8 cellular contexts compared by ENCODE assay signal in the genomic region with DNA sequence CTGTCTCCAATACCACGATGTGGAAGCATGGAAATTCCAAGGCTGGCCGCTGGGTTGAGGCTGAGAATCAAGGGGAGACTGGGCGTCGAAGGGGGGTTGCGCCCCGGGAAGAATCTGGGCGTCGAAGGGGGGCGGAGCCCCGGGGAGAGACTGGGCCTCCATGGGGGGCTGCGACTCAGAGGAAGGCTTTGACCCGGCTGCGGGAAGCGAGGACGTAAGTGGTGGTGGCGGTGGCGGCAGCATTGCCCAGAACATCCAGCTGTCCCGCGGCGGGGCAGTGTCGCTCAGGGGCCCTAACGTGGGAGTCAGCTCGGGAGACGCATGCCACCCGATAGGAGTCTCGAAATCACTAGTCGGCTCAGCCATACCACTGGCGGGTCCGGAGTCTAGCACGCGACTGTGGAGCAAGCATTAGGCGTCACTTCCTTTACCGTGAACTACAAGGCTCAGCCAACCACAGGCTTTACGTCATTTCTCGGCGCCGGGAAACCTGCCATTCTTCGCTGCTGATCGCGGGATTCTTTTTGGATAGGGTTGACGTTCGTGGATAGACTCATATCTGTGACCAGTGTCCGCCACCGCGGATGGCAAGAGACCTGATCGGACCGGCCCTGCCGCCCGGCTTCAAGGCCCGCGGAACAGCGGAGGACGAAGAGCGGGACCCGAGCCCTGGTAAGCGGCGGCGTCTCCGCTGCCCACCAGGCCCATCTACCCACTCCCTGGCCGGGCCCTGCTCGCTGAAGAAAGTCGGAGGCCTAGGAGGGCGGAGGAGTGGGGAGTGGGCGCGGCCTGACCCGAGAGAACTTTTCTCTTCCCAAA. TPM values are rescaled to one million over a fixed set of nuclear protein-coding genes. Genes with fewer than 3 reads are reported as not detected.
DNase-seq lines count a peak whose midpoint lies in the region; ATAC-seq and TF ChIP-seq lines count a peak whose summit lies in the region.

TSS of gene GPALPP1 (plus strand) at position 468 of the 819 bp plus-strand sequence. CDS start at position 585, 117 bp downstream.
TSS of gene NUFIP1 (minus strand) at position 401 of the 819 bp plus-strand sequence. CDS start at position 366, 35 bp downstream.

- TF ChIP-seq CTCF in CD14-positive monocyte (IDR thresholded peaks at IDR 0.05), result no peak
- no peak for TF ChIP-seq CTCF in right lobe of liver (IDR thresholded peaks at IDR 0.05)

- peak within 1 kb of the TSS; percentile 95 to 100 (median 98) for H3K27ac Mint-ChIP-seq in CD14-positive monocyte

- H3K9me3 ChIP-seq in duodenal mucosa (ENCODE audit: control insufficient read depth in 1 of 2, low read length in 2 of 2), result no peaks in the 10 kb centered on the region
- H3K9me3 ChIP-seq in right lobe of liver, result no peaks in the 10 kb centered on the region

- peak; percentile 98 for ATAC-seq in GM19372 (IDR thresholded peaks at IDR 0.05; ENCODE audit: low read depth, unreplicated experiment)
- ATAC-seq in HG03521 (IDR thresholded peaks at IDR 0.05; ENCODE audit: unreplicated experiment), result peak; percentile 95
- ATAC-seq in right lobe of liver, result peak; percentile 98 to 99 (median 99)

- no peaks in the 10 kb centered on the region for H3K27me3 ChIP-seq in duodenal mucosa (ENCODE audit: control insufficient read depth in 1 of 2, insufficient read depth in 2 of 2, low read length in 2 of 2)
- no peaks in the 10 kb centered on the region for H3K27me3 ChIP-seq in right lobe of liver

- H3K4me1 ChIP-seq in duodenal mucosa (ENCODE audit: control insufficient read depth in 1 of 2, insufficient read depth in 2 of 2, low read length in 2 of 2) (peaks cover 19 to 21% of the 10 kb centered on the region in 2 donors), right lobe of liver (peaks cover 0 to 19% (median 10%) of the 10 kb centered on the region in 4 donors)

- intact Hi-C loops in CD14-positive monocyte (cut with micrococcal nuclease) (loop anchor here in 1 of 2 donors (5.0 to 10.0 kb wide), 2 partner anchors 72 to 414 kb away; partner anchors contain the start of gene TSC22D1), right lobe of liver (cut with DNase I) (no loop called here)

- peak within 1 kb of the TSS; percentile 93 to 98 for H3K4me3 ChIP-seq in duodenal mucosa (ENCODE audit: low read depth in 1 of 2, low read length in 2 of 2)
- H3K4me3 ChIP-seq in right lobe of liver, result peak within 1 kb of the TSS; percentile 89 to 99 (median 92)

- H3K36me3 Mint-ChIP-seq in CD14-positive monocyte, result peaks cover 7 to 8% of the 10 kb centered on the region in 2 donors

- peaks cover 0 to 1% (median 0%) of the 10 kb centered on the region in 3 donors for H3K27me3 Mint-ChIP-seq in CD14-positive monocyte (ENCODE audit: low read depth in 3 of 3)

- peak within 1 kb of the TSS; percentile 65 to 95 for H3K9ac ChIP-seq in duodenal mucosa (ENCODE audit: low read depth in 1 of 2, low read length in 2 of 2)

- peak; percentile 48 for TF ChIP-seq POLR2A in right lobe of liver (IDR thresholded peaks at IDR 0.05)

- H3K27ac ChIP-seq in duodenal mucosa (ENCODE audit: low read depth, low read length), result peak within 1 kb of the TSS; percentile 73
- peak within 1 kb of the TSS; percentile 59 to 84 (median 70) for H3K27ac ChIP-seq in right lobe of liver

- WGBS in right lobe of liver (ENCODE audit: insufficient coverage, low coverage, low lambda C conversion rate, missing lambda C conversion rate), result 0% methylated on average over 22 of the region's 66 CpGs

- H3K4me1 Mint-ChIP-seq in CD14-positive monocyte, result peaks cover 28% of the 10 kb centered on the region

- H3K36me3 ChIP-seq in duodenal mucosa (ENCODE audit: control insufficient read depth in 1 of 2, insufficient read depth in 2 of 2, low read length in 2 of 2), result peaks cover 0 to 7% of the 10 kb centered on the region in 2 donors
- peaks cover 0 to 4% (median 0%) of the 10 kb centered on the region in 4 donors for H3K36me3 ChIP-seq in right lobe of liver

- H3K4me3 Mint-ChIP-seq in CD14-positive monocyte, result peak within 1 kb of the TSS; percentile 92 to 97

- DNase-seq in CD14-positive monocyte (ENCODE audit: low spot score), result peak; percentile 95
- DNase-seq in NCI-H748 treated with DMSO at 0.1 percent for 48 hours (lab: John Stamatoyannopoulos, UW), result peak; percentile 90
- DNase-seq in activated CD4-positive, alpha-beta T cell treated with anti-CD3 and anti-CD28 coated beads, Interleukin-2, amount 50 U/mL, for 48 hours, result peak; percentile 95 to 96
- DNase-seq in right lobe of liver, result peak; percentile 91 to 96 (median 94)
- DNase-seq in stimulated activated CD4-positive, alpha-beta T cell treated with anti-CD3 and anti-CD28 coated beads, Interleukin-4, amount 100 ng/mL, for 24 hours, result peak; percentile 94

- no peaks in the 10 kb centered on the region for H3K9me3 Mint-ChIP-seq in CD14-positive monocyte

RNA-seq across cellular contexts. Expression of gene GPALPP1, which starts in this region (rescaled TPM):
- polyA plus RNA-seq in CD14-positive monocyte, result 10 to 100 TPM in 1 of 2 donors, 1 to 10 TPM in 1; 9.4 to 11.4 TPM
- 1 to 10 TPM; 6.8 to 10.0 (median 8.4) TPM for total RNA-seq in right lobe of liver

RNA-seq across cellular contexts. Expression of gene NUFIP1, which starts in this region (rescaled TPM):
- polyA plus RNA-seq in CD14-positive monocyte, result 1 to 10 TPM in 1 of 2 donors, under 1 TPM in 1; 0.95 to 1.1 TPM
- 1 to 10 TPM; 1.1 to 2.3 (median 2.0) TPM for total RNA-seq in right lobe of liver

Comparison
In these comparisons a context has a peak if more than half of its experiments do, and no peak if none do; other contexts are left out.
1. Peak in every context shown above with its lines: DNase-seq, ATAC-seq, H3K4me3 ChIP-seq and H3K27ac ChIP-seq.